In genomic region chr17:78996781-78997201, GRCh38 we compare ENCODE assay signal across 13 cellular contexts. TPM values are rescaled to one million over a fixed set of nuclear protein-coding genes. Genes with fewer than 3 reads are reported as not detected.
DNase-seq lines count a peak whose midpoint lies in the region; ATAC-seq and TF ChIP-seq lines count a peak whose summit lies in the region.
"Had no signal": no experiment of that assay in that cellular context is flagged by ENCODE, and none has a peak within 500 bp of the region (broad histone marks: within the 10 kb centered on the region; RNA-seq: fewer than 3 reads in every experiment).

No MANE protein-coding gene starts in this region.

- peaks cover 97% of the 10 kb centered on the region for H3K79me2 ChIP-seq in PC-3 (ENCODE audit: low read length)
- peaks cover 4% of the 10 kb centered on the region for H3K79me2 ChIP-seq in smooth muscle cell (ENCODE audit: low read depth)

- no peaks in the 10 kb centered on the region for H3K9me3 ChIP-seq in PC-3 (ENCODE audit: low read length)
- H3K9me3 ChIP-seq in prostate gland: no peaks in the 10 kb centered on the region
- no peaks in the 10 kb centered on the region for H3K9me3 ChIP-seq in smooth muscle cell (replicated peaks; ENCODE audit: low read depth)

- H3K4me1 Mint-ChIP-seq in activated naive CD4-positive, alpha-beta T cell treated with anti-CD3 and anti-CD28 coated beads for 36 hours (ENCODE audit: low read depth): peaks cover 2% of the 10 kb centered on the region

- CTCF ChIA-PET in PC-3 (lab: Charles Lee): interaction anchor here (0.6 to 1.8 kb wide), 5 partner anchors 9 to 131 kb away, joined by 3 to 9 read pairs (median 5); no protein-coding TSS in a partner anchor
- CTCF ChIA-PET in activated naive CD4-positive, alpha-beta T cell treated with anti-CD3 and anti-CD28 coated beads for 36 hours (lab: Charles Lee): interaction anchor here (0.8 kb wide), 1 partner anchor 9 kb away, joined by 5 read pairs; no protein-coding TSS in a partner anchor

- POLR2A ChIA-PET in PC-3 (lab: Charles Lee; ENCODE audit: unreplicated experiment): interaction anchor here (0.8 to 1.4 kb wide), 4 partner anchors 8 to 30 kb away, joined by 3 to 25 read pairs (median 4); partner anchors contain the start of gene CANT1

- WGBS in prostate gland: 76% methylated on average over 16 of the region's 16 CpGs
- WGBS in smooth muscle cell (ENCODE audit: low lambda C conversion rate): 98% methylated on average over 16 of the region's 16 CpGs

- H3F3A ChIP-seq in PC-3 (ENCODE audit: low read length, unreplicated experiment) (peaks cover 12% of the 10 kb centered on the region), smooth muscle cell (ENCODE audit: low read depth) (no peaks in the 10 kb centered on the region)

- H3K27me3 ChIP-seq in PC-3 (ENCODE audit: low read length): no peaks in the 10 kb centered on the region
- no peaks in the 10 kb centered on the region for H3K27me3 ChIP-seq in prostate gland (replicated peaks; ENCODE audit: insufficient read depth)
- no peaks in the 10 kb centered on the region for H3K27me3 ChIP-seq in smooth muscle cell (ENCODE audit: low read depth)

- DNase-seq in PC-3: no peak
- peak; percentile 1 for DNase-seq in germinal center (ENCODE audit: low spot score)
- no peak for DNase-seq in prostate gland (ENCODE audit: low spot score)
- DNase-seq in activated naive CD4-positive, alpha-beta T cell treated with anti-CD3 and anti-CD28 coated beads for 36 hours: no peak
- no peak for DNase-seq in NCI-H1048 (lab: John Stamatoyannopoulos, UW)
- no peak for DNase-seq in smooth muscle cell (lab: John Stamatoyannopoulos, UW; ENCODE audit: unreplicated experiment)
- DNase-seq in NCI-H748 (lab: John Stamatoyannopoulos, UW; ENCODE audit: unreplicated experiment): no peak
- DNase-seq: activated naive CD8-positive, alpha-beta T cell treated with anti-CD3 and anti-CD28 coated beads, Interleukin-2, amount 10 ng/mL, durations not matched to agents 7 days and 5 days; HCEC 1CT; NCI-H1417; NCI-H774 had no signal

- H3K27ac ChIP-seq in C4-2B (peak overlapping the region; percentile 89), PC-3 (ENCODE audit: low read length) (peak overlapping the region; percentile 91), prostate gland (peak overlapping the region; percentile 65 to 74), smooth muscle cell (ENCODE audit: low read depth) (no peak overlapping the region)

- no peak for ATAC-seq in PC-3

- peak overlapping the region; percentile 65 for H3K4me2 ChIP-seq in PC-3 (ENCODE audit: low read length)
- H3K4me2 ChIP-seq in smooth muscle cell: no peak overlapping the region

- H3K36me3 ChIP-seq in PC-3 (ENCODE audit: low read depth, low read length) (peaks cover 63% of the 10 kb centered on the region), prostate gland (peaks cover 0 to 6% of the 10 kb centered on the region in 2 donors), smooth muscle cell (ENCODE audit: low read depth) (no peaks in the 10 kb centered on the region)

- intact Hi-C loops in PC-3 (cut with micrococcal nuclease): no loop called here
- intact Hi-C loops in prostate gland (cut with DNase I): no loop called here
- intact Hi-C loops in activated naive CD4-positive, alpha-beta T cell treated with anti-CD3 and anti-CD28 coated beads for 36 hours (cut with micrococcal nuclease): no loop called here

- BruUV-seq in PC-3 (replicated peaks; lab: Mats Ljungman, UMichigan): no TSS peak

- H2AFZ ChIP-seq in PC-3 (ENCODE audit: low read length) (no peak overlapping the region), smooth muscle cell (ENCODE audit: low read depth) (no peak overlapping the region)

- TF ChIP-seq CTCF in C4-2B (conservative IDR thresholded peaks at IDR 0.05) (no peak), PC-3 (conservative IDR thresholded peaks at IDR 0.05; ENCODE audit: low read depth, low read length) (no peak), prostate gland (IDR thresholded peaks at IDR 0.05) (no peak), smooth muscle cell (IDR thresholded peaks at IDR 0.05; ENCODE audit: borderline replicate concordance, insufficient read depth, poor library complexity, severe bottlenecking) (no peak)

- H3K9me3 Mint-ChIP-seq in activated naive CD4-positive, alpha-beta T cell treated with anti-CD3 and anti-CD28 coated beads for 36 hours: no peaks in the 10 kb centered on the region
- H3K9me3 Mint-ChIP-seq: activated naive CD8-positive, alpha-beta T cell treated with anti-CD3 and anti-CD28 coated beads, Interleukin-2, amount 10 ng/mL, durations not matched to agents 7 days and 5 days; stimulated activated naive CD8-positive, alpha-beta T cell treated with anti-CD3 and anti-CD28 coated beads, Interleukin-15, Interleukin-2, amounts not matched to agents 100 ng/mL and 50 ng/mL, for 24 hours had no signal

- peak overlapping the region; percentile 9; the same call in 1 of the 2 replicates for H3K4me3 ChIP-seq in PC-3 (ENCODE audit: low read length)
- H3K4me3 ChIP-seq in prostate gland: peak overlapping the region in 1 of 2 donors; percentile 9
- no peak overlapping the region for H3K4me3 ChIP-seq in smooth muscle cell

- no peaks in the 10 kb centered on the region for H3K9me2 ChIP-seq in PC-3 (replicated peaks; ENCODE audit: low read length)

- H4K20me1 ChIP-seq in PC-3 (ENCODE audit: low read length) (peaks cover 17% of the 10 kb centered on the region), smooth muscle cell (ENCODE audit: low read depth) (peaks cover 79% of the 10 kb centered on the region)

- no peak overlapping the region for H3K27ac Mint-ChIP-seq in activated naive CD4-positive, alpha-beta T cell treated with anti-CD3 and anti-CD28 coated beads for 36 hours
- H3K27ac Mint-ChIP-seq: activated naive CD8-positive, alpha-beta T cell treated with anti-CD3 and anti-CD28 coated beads, Interleukin-2, amount 10 ng/mL, durations not matched to agents 7 days and 5 days; stimulated activated naive CD8-positive, alpha-beta T cell treated with anti-CD3 and anti-CD28 coated beads, Interleukin-15, Interleukin-2, amounts not matched to agents 100 ng/mL and 50 ng/mL, for 24 hours had no signal

- H3K4me1 ChIP-seq in PC-3 (ENCODE audit: insufficient read depth, low read length) (peaks cover 48% of the 10 kb centered on the region), prostate gland (replicated peaks) (peaks cover 33% of the 10 kb centered on the region), smooth muscle cell (ENCODE audit: low read depth) (no peaks in the 10 kb centered on the region)

- no peak overlapping the region for H3K4me3 Mint-ChIP-seq in activated naive CD4-positive, alpha-beta T cell treated with anti-CD3 and anti-CD28 coated beads for 36 hours
- H3K4me3 Mint-ChIP-seq: activated naive CD8-positive, alpha-beta T cell treated with anti-CD3 and anti-CD28 coated beads, Interleukin-2, amount 10 ng/mL, durations not matched to agents 7 days and 5 days; stimulated activated naive CD8-positive, alpha-beta T cell treated with anti-CD3 and anti-CD28 coated beads, Interleukin-15, Interleukin-2, amounts not matched to agents 100 ng/mL and 50 ng/mL, for 24 hours had no signal

- H3K9ac ChIP-seq in PC-3 (ENCODE audit: low read length) (peak overlapping the region; percentile 60), smooth muscle cell (ENCODE audit: low read depth) (no peak overlapping the region)

- H3K36me3 Mint-ChIP-seq in activated naive CD4-positive, alpha-beta T cell treated with anti-CD3 and anti-CD28 coated beads for 36 hours (ENCODE audit: low read depth): peaks cover 29% of the 10 kb centered on the region

- no peaks in the 10 kb centered on the region for H3K27me3 Mint-ChIP-seq in activated naive CD4-positive, alpha-beta T cell treated with anti-CD3 and anti-CD28 coated beads for 36 hours (ENCODE audit: low read depth)
- H3K27me3 Mint-ChIP-seq: activated naive CD8-positive, alpha-beta T cell treated with anti-CD3 and anti-CD28 coated beads, Interleukin-2, amount 10 ng/mL, durations not matched to agents 7 days and 5 days; stimulated activated naive CD8-positive, alpha-beta T cell treated with anti-CD3 and anti-CD28 coated beads, Interleukin-15, Interleukin-2, amounts not matched to agents 100 ng/mL and 50 ng/mL, for 24 hours had no signal

- no peak for TF ChIP-seq POLR2A in prostate gland (IDR thresholded peaks at IDR 0.05)

RNA-seq across cellular contexts. Expression of gene CANT1, which starts 12.8 kb away (rescaled TPM):
- total RNA-seq in PC-3 (2014; rRNA removed) (191 and 220 TPM in 2 replicates), prostate gland (100 to 1,000 TPM in 1 of 2 donors, 10 to 100 TPM in 1; 89.7 to 201 TPM), smooth muscle cell (41.9 and 42.1 TPM in 2 replicates)
- total RNA-seq in activated naive CD4-positive, alpha-beta T cell treated with anti-CD3 and anti-CD28 coated beads for 36 hours: 10 to 100 TPM; 48.7 to 51.0 TPM
- 36.5 and 38.3 TPM in 2 replicates for polyA plus RNA-seq in smooth muscle cell

RNA-seq across cellular contexts. Expression of gene LGALS3BP, which starts 17.1 kb away (rescaled TPM):
- total RNA-seq in PC-3 (2014; rRNA removed) (72.4 and 121 TPM in 2 replicates), prostate gland (100 to 1,000 TPM; 570 to 890 TPM), smooth muscle cell (55.7 and 66.5 TPM in 2 replicates)
- 10 to 100 TPM; 59.9 to 65.4 TPM for total RNA-seq in activated naive CD4-positive, alpha-beta T cell treated with anti-CD3 and anti-CD28 coated beads for 36 hours
- 110 and 151 TPM in 2 replicates for polyA plus RNA-seq in smooth muscle cell

RNA-seq across cellular contexts. Expression of gene C1QTNF1, which starts 27.2 kb away (rescaled TPM):
- 18.6 and 21.0 TPM in 2 replicates for total RNA-seq in PC-3 (2014; rRNA removed)
- 10 to 100 TPM; 16.3 to 57.9 TPM for total RNA-seq in prostate gland
- total RNA-seq in activated naive CD4-positive, alpha-beta T cell treated with anti-CD3 and anti-CD28 coated beads for 36 hours: under 1 TPM; 0.14 to 0.32 TPM
- 5.1 and 5.7 TPM in 2 replicates for total RNA-seq in smooth muscle cell
- 9.4 and 10.0 TPM in 2 replicates for polyA plus RNA-seq in smooth muscle cell
- total RNA-seq: activated naive CD8-positive, alpha-beta T cell treated with anti-CD3 and anti-CD28 coated beads, Interleukin-2, amount 10 ng/mL, durations not matched to agents 7 days and 5 days had no signal
